Comparison of ENCODE assay signal across 1 cellular context in the genomic region with DNA sequence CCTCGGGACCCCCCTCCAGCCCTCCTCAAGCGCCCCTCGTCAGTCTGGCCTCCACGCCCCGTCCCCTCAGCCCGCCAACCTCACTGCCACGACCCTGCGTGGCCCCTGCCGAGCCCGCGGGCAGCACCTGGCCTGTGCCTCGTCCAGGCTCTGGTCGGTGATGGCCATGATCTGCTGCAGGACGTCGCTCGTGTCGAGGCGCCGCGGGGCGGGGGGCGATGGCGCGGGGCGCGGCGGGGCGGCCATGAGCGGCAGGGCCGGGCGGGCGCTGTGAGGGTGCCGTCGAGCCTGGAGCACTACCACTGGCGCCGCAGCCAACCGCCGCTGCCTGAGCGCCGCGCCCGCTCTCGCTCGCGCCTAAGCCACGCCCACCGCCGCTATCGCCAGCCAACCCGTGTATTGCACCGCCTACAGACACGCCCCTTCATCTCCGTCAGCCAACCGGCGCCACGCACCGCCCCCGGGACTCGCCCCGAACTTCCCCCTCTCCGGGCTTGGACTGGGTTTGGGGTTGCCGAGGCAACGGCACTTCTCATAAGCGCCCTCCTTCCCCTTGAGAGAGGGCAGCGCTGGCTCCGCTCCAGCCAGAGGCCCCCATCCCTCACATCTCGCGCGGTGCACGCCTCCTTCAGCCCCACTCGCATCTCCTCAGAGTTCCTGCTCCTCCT.
TF ChIP-seq lines count a peak whose summit lies in the region.

A gene with protein sequence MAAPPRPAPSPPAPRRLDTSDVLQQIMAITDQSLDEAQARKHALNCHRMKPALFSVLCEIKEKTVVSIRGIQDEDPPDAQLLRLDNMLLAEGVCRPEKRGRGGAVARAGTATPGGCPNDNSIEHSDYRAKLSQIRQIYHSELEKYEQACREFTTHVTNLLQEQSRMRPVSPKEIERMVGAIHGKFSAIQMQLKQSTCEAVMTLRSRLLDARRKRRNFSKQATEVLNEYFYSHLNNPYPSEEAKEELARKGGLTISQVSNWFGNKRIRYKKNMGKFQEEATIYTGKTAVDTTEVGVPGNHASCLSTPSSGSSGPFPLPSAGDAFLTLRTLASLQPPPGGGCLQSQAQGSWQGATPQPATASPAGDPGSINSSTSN (minus strand): TSS at position 304 of the 668 bp plus-strand sequence. CDS start 58 bp downstream, at position 246.

TF ChIP-seq in K562, 482 proteins besides CTCF, POLR2A, EP300 and RAD21 (continued from another document):
- TF ChIP-seq, protein P1, sequence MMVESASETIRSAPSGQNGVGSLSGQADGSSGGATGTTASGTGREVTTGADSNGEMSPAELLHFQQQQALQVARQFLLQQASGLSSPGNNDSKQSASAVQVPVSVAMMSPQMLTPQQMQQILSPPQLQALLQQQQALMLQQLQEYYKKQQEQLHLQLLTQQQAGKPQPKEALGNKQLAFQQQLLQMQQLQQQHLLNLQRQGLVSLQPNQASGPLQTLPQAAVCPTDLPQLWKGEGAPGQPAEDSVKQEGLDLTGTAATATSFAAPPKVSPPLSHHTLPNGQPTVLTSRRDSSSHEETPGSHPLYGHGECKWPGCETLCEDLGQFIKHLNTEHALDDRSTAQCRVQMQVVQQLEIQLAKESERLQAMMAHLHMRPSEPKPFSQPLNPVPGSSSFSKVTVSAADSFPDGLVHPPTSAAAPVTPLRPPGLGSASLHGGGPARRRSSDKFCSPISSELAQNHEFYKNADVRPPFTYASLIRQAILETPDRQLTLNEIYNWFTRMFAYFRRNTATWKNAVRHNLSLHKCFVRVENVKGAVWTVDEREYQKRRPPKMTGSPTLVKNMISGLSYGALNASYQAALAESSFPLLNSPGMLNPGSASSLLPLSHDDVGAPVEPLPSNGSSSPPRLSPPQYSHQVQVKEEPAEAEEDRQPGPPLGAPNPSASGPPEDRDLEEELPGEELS (CRISPR knock-in tag; IDR thresholded peaks at IDR 0.05; ENCODE audit: borderline replicate concordance) = no peak
- TF ChIP-seq CREB1 (IDR thresholded peaks at IDR 0.05) = peak; percentile 29; the same call in 1 of the 2 replicates
- TF ChIP-seq CREB1 (CRISPR knock-in tag; IDR thresholded peaks at IDR 0.05) = no peak; the same call in 1 of the 2 replicates
- no peak for TF ChIP-seq ATF1 (CRISPR knock-in tag; IDR thresholded peaks at IDR 0.05)
- peak; percentile 36; the same call in 1 of the 2 replicates for TF ChIP-seq ATF1 (tag; IDR thresholded peaks at IDR 0.05)
- TF ChIP-seq RCOR1 (IDR thresholded peaks at IDR 0.05; ENCODE audit: borderline replicate concordance in 1 of 2, low read depth in 2 of 2, low read length in 2 of 2) = peak in 1 of 2 experiments; percentile 33; a peak in 1 of 4 replicates
- TF ChIP-seq SIN3B (IDR thresholded peaks at IDR 0.05; ENCODE audit: low read depth) = peak; percentile 58; the same call in 1 of the 2 replicates
- TF ChIP-seq, protein P2, sequence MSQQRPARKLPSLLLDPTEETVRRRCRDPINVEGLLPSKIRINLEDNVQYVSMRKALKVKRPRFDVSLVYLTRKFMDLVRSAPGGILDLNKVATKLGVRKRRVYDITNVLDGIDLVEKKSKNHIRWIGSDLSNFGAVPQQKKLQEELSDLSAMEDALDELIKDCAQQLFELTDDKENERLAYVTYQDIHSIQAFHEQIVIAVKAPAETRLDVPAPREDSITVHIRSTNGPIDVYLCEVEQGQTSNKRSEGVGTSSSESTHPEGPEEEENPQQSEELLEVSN (IDR thresholded peaks at IDR 0.05; ENCODE audit: borderline replicate concordance in 1 of 2, extremely low read depth in 1 of 2, insufficient read depth in 1 of 2, insufficient read length in 1 of 2, low read depth in 1 of 2, low read length in 1 of 2, poor library complexity in 1 of 2, severe bottlenecking in 1 of 2) = peak; percentile 88 to 97
- peak; percentile 95 for TF ChIP-seq RFX1 (IDR thresholded peaks at IDR 0.05)
- TF ChIP-seq NFYB (IDR thresholded peaks at IDR 0.05; ENCODE audit: extremely low read depth, insufficient read length) = peak; percentile 43
- TF ChIP-seq ESRRB (CRISPR knock-in tag; IDR thresholded peaks at IDR 0.05; ENCODE audit: borderline replicate concordance) = no peak
- peak; percentile 8; the same call in 1 of the 2 replicates for TF ChIP-seq ZBTB7A (IDR thresholded peaks at IDR 0.05; ENCODE audit: borderline replicate concordance, control insufficient read depth, low read depth, low read length)
- peak in 1 of 2 experiments; percentile 60; a peak in 1 of 4 replicates for TF ChIP-seq NONO (IDR thresholded peaks at IDR 0.05; ENCODE audit: low read depth in 2 of 2, low read length in 1 of 2)
- TF ChIP-seq, protein P3, sequence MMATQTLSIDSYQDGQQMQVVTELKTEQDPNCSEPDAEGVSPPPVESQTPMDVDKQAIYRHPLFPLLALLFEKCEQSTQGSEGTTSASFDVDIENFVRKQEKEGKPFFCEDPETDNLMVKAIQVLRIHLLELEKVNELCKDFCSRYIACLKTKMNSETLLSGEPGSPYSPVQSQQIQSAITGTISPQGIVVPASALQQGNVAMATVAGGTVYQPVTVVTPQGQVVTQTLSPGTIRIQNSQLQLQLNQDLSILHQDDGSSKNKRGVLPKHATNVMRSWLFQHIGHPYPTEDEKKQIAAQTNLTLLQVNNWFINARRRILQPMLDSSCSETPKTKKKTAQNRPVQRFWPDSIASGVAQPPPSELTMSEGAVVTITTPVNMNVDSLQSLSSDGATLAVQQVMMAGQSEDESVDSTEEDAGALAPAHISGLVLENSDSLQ (IDR thresholded peaks at IDR 0.05) = peak; percentile 57
- TF ChIP-seq CSDE1 (IDR thresholded peaks at IDR 0.05) = no peak
- TF ChIP-seq, protein P4, sequence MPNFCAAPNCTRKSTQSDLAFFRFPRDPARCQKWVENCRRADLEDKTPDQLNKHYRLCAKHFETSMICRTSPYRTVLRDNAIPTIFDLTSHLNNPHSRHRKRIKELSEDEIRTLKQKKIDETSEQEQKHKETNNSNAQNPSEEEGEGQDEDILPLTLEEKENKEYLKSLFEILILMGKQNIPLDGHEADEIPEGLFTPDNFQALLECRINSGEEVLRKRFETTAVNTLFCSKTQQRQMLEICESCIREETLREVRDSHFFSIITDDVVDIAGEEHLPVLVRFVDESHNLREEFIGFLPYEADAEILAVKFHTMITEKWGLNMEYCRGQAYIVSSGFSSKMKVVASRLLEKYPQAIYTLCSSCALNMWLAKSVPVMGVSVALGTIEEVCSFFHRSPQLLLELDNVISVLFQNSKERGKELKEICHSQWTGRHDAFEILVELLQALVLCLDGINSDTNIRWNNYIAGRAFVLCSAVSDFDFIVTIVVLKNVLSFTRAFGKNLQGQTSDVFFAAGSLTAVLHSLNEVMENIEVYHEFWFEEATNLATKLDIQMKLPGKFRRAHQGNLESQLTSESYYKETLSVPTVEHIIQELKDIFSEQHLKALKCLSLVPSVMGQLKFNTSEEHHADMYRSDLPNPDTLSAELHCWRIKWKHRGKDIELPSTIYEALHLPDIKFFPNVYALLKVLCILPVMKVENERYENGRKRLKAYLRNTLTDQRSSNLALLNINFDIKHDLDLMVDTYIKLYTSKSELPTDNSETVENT (CRISPR knock-in tag; IDR thresholded peaks at IDR 0.05) = peak; percentile 7; the same call in 1 of the 2 replicates
- TF ChIP-seq, protein P5, sequence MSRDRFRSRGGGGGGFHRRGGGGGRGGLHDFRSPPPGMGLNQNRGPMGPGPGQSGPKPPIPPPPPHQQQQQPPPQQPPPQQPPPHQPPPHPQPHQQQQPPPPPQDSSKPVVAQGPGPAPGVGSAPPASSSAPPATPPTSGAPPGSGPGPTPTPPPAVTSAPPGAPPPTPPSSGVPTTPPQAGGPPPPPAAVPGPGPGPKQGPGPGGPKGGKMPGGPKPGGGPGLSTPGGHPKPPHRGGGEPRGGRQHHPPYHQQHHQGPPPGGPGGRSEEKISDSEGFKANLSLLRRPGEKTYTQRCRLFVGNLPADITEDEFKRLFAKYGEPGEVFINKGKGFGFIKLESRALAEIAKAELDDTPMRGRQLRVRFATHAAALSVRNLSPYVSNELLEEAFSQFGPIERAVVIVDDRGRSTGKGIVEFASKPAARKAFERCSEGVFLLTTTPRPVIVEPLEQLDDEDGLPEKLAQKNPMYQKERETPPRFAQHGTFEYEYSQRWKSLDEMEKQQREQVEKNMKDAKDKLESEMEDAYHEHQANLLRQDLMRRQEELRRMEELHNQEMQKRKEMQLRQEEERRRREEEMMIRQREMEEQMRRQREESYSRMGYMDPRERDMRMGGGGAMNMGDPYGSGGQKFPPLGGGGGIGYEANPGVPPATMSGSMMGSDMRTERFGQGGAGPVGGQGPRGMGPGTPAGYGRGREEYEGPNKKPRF (IDR thresholded peaks at IDR 0.05; ENCODE audit: low read depth, low read length) = no peak
- TF ChIP-seq, protein P6, sequence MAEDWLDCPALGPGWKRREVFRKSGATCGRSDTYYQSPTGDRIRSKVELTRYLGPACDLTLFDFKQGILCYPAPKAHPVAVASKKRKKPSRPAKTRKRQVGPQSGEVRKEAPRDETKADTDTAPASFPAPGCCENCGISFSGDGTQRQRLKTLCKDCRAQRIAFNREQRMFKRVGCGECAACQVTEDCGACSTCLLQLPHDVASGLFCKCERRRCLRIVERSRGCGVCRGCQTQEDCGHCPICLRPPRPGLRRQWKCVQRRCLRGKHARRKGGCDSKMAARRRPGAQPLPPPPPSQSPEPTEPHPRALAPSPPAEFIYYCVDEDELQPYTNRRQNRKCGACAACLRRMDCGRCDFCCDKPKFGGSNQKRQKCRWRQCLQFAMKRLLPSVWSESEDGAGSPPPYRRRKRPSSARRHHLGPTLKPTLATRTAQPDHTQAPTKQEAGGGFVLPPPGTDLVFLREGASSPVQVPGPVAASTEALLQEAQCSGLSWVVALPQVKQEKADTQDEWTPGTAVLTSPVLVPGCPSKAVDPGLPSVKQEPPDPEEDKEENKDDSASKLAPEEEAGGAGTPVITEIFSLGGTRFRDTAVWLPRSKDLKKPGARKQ (CRISPR knock-in tag; IDR thresholded peaks at IDR 0.05) = 0 out of 2 replicates have a peak, but pooled peaks have one; percentile 8
- peak; percentile 42 for TF ChIP-seq FIP1L1 (IDR thresholded peaks at IDR 0.05; ENCODE audit: low read depth, low read length, poor library complexity, severe bottlenecking)
- TF ChIP-seq EGR1 (conservative IDR thresholded peaks at IDR 0.05) = peak; percentile 81
- TF ChIP-seq, protein P7, sequence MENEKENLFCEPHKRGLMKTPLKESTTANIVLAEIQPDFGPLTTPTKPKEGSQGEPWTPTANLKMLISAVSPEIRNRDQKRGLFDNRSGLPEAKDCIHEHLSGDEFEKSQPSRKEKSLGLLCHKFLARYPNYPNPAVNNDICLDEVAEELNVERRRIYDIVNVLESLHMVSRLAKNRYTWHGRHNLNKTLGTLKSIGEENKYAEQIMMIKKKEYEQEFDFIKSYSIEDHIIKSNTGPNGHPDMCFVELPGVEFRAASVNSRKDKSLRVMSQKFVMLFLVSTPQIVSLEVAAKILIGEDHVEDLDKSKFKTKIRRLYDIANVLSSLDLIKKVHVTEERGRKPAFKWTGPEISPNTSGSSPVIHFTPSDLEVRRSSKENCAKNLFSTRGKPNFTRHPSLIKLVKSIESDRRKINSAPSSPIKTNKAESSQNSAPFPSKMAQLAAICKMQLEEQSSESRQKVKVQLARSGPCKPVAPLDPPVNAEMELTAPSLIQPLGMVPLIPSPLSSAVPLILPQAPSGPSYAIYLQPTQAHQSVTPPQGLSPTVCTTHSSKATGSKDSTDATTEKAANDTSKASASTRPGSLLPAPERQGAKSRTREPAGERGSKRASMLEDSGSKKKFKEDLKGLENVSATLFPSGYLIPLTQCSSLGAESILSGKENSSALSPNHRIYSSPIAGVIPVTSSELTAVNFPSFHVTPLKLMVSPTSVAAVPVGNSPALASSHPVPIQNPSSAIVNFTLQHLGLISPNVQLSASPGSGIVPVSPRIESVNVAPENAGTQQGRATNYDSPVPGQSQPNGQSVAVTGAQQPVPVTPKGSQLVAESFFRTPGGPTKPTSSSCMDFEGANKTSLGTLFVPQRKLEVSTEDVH (IDR thresholded peaks at IDR 0.05; ENCODE audit: low read depth, partially characterized antibody) = no peak
- TF ChIP-seq, protein P8, sequence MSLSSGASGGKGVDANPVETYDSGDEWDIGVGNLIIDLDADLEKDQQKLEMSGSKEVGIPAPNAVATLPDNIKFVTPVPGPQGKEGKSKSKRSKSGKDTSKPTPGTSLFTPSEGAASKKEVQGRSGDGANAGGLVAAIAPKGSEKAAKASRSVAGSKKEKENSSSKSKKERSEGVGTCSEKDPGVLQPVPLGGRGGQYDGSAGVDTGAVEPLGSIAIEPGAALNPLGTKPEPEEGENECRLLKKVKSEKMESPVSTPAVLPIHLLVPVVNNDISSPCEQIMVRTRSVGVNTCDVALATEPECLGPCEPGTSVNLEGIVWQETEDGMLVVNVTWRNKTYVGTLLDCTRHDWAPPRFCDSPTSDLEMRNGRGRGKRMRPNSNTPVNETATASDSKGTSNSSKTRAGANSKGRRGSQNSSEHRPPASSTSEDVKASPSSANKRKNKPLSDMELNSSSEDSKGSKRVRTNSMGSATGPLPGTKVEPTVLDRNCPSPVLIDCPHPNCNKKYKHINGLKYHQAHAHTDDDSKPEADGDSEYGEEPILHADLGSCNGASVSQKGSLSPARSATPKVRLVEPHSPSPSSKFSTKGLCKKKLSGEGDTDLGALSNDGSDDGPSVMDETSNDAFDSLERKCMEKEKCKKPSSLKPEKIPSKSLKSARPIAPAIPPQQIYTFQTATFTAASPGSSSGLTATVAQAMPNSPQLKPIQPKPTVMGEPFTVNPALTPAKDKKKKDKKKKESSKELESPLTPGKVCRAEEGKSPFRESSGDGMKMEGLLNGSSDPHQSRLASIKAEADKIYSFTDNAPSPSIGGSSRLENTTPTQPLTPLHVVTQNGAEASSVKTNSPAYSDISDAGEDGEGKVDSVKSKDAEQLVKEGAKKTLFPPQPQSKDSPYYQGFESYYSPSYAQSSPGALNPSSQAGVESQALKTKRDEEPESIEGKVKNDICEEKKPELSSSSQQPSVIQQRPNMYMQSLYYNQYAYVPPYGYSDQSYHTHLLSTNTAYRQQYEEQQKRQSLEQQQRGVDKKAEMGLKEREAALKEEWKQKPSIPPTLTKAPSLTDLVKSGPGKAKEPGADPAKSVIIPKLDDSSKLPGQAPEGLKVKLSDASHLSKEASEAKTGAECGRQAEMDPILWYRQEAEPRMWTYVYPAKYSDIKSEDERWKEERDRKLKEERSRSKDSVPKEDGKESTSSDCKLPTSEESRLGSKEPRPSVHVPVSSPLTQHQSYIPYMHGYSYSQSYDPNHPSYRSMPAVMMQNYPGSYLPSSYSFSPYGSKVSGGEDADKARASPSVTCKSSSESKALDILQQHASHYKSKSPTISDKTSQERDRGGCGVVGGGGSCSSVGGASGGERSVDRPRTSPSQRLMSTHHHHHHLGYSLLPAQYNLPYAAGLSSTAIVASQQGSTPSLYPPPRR (CRISPR knock-in tag; IDR thresholded peaks at IDR 0.05; ENCODE audit: borderline replicate concordance) = no peak
- peak; percentile 31 for TF ChIP-seq KDM5B (IDR thresholded peaks at IDR 0.05; ENCODE audit: insufficient replicate concordance, low read depth, low read length)
- peak; percentile 32; the same call in 1 of the 2 replicates for TF ChIP-seq ZNF263 (CRISPR knock-in tag; IDR thresholded peaks at IDR 0.05; ENCODE audit: borderline replicate concordance)
- peak; percentile 55 for TF ChIP-seq RBM25 (IDR thresholded peaks at IDR 0.05; ENCODE audit: low read depth, low read length, severe bottlenecking)
- TF ChIP-seq POLR2G (IDR thresholded peaks at IDR 0.05; ENCODE audit: low read depth, low read length) = peak; percentile 77
- peak; percentile 87 for TF ChIP-seq MXI1 (IDR thresholded peaks at IDR 0.05; ENCODE audit: low read depth, low read length)
- TF ChIP-seq CXXC5 (CRISPR knock-in tag; IDR thresholded peaks at IDR 0.05) = peak; percentile 68
